Comparison of ENCODE assay signal across 31 cellular contexts in genomic region chr16:8893976-8894690, GRCh38. TPM values are rescaled to one million over a fixed set of nuclear protein-coding genes. Genes with fewer than 3 reads are reported as not detected.
DNase-seq lines count a peak whose midpoint lies in the region; TF ChIP-seq lines count a peak whose summit lies in the region.
"Had no signal": no experiment of that assay in that cellular context is flagged by ENCODE, and none has a peak within 500 bp of the region (broad histone marks: within the 10 kb centered on the region; RNA-seq: fewer than 3 reads in every experiment).

No MANE protein-coding gene starts in this region.

- peaks cover 60% of the 10 kb centered on the region for H3K4me1 ChIP-seq in BLaER1
- peaks cover 64% of the 10 kb centered on the region for H3K4me1 ChIP-seq in DOHH2 (ENCODE audit: control insufficient read depth, low read length)
- no peaks in the 10 kb centered on the region for H3K4me1 ChIP-seq in osteoblast (ENCODE audit: insufficient read depth, low read length)
- H3K4me1 ChIP-seq: Peyer's patch, prostate gland had no signal

- no peak overlapping the region for H3K4me3 Mint-ChIP-seq in chondrocyte (ENCODE audit: unreplicated experiment)
- H3K4me3 Mint-ChIP-seq: CD14-positive monocyte, GM23338, type B pancreatic cell had no signal

- no peak for TF ChIP-seq CTCF in DOHH2 (IDR thresholded peaks at IDR 0.05; ENCODE audit: low read depth, low read length, poor library complexity, severe bottlenecking)
- TF ChIP-seq CTCF in chondrocyte (IDR thresholded peaks at IDR 0.05): no peak
- TF ChIP-seq CTCF in osteoblast (IDR thresholded peaks at IDR 0.05; ENCODE audit: extremely low read depth, low read depth, low read length): no peak

- H3K36me3 Mint-ChIP-seq in chondrocyte (ENCODE audit: low read depth): peaks cover 34% of the 10 kb centered on the region

- no peaks in the 10 kb centered on the region for H3K79me2 ChIP-seq in DOHH2 (ENCODE audit: control insufficient read depth, low read length)
- no peaks in the 10 kb centered on the region for H3K79me2 ChIP-seq in osteoblast (ENCODE audit: insufficient read depth, low read length)

- H3K27me3 ChIP-seq in BLaER1 (no peaks in the 10 kb centered on the region), DOHH2 (ENCODE audit: control insufficient read depth, low read length) (no peaks in the 10 kb centered on the region), osteoblast (ENCODE audit: insufficient read depth, low read length) (no peaks in the 10 kb centered on the region)
- H3K27me3 ChIP-seq: neutrophil, Peyer's patch had no signal

- peaks cover 23% of the 10 kb centered on the region for H3F3A ChIP-seq in DOHH2 (ENCODE audit: control insufficient read depth, insufficient read depth)

- H3K4me2 ChIP-seq in BLaER1 (peak overlapping the region; percentile 87), DOHH2 (ENCODE audit: low read length) (peak overlapping the region; percentile 58), osteoblast (ENCODE audit: insufficient read depth, low read length) (no peak overlapping the region)
- H3K4me2 ChIP-seq: GM23338 had no signal

- peaks cover 84% of the 10 kb centered on the region for H4K20me1 ChIP-seq in BLaER1
- H4K20me1 ChIP-seq in DOHH2 (ENCODE audit: control insufficient read depth, insufficient read depth, low read depth, low read length): 0 out of 2 replicates have a peak, but pooled peaks cover 6% of the 10 kb centered on the region
- H4K20me1 ChIP-seq in osteoblast (ENCODE audit: insufficient read depth, low read length): peaks cover 14% of the 10 kb centered on the region

- peak overlapping the region; percentile 50 for H3K9ac ChIP-seq in BLaER1

- H3K27ac ChIP-seq in BLaER1 (peak overlapping the region; percentile 36; the same call in 1 of the 2 replicates), DOHH2 (ENCODE audit: low read depth, low read length) (peak overlapping the region; percentile 78), osteoblast (ENCODE audit: low read depth, low read length) (no peak overlapping the region)
- H3K27ac ChIP-seq: epithelial cell of prostate, neutrophil, Peyer's patch, prostate gland had no signal

- no peaks in the 10 kb centered on the region for H3K9me3 ChIP-seq in BLaER1
- H3K9me3 ChIP-seq in DOHH2 (ENCODE audit: control insufficient read depth, insufficient read depth, low read length): no peaks in the 10 kb centered on the region
- no peaks in the 10 kb centered on the region for H3K9me3 ChIP-seq in osteoblast (ENCODE audit: low read depth, low read length)
- H3K9me3 ChIP-seq: neutrophil, Peyer's patch, prostate gland had no signal

- peak; percentile 72 for DNase-seq in chondrocyte (ENCODE audit: low spot score)
- DNase-seq in osteoblast (ENCODE audit: insufficient read length, low spot score, missing footprints): peak; percentile 50
- DNase-seq in C1 segment of cervical spinal cord (lab: John Stamatoyannopoulos, UW): no peak
- no peak for DNase-seq in stimulated activated CD8-positive, alpha-beta memory T cell treated with anti-CD3 and anti-CD28 coated beads, Interleukin-4, amount 100 ng/mL, for 48 hours
- no peak for DNase-seq in NCI-H69 (lab: John Stamatoyannopoulos, UW)
- DNase-seq: activated CD4-positive, alpha-beta T cell treated with anti-CD3 and anti-CD28 coated beads for 4 hours; activated naive CD4-positive, alpha-beta T cell treated with Interleukin-2 at 50 U/mL for 16 hours; activated T-cell treated with anti-CD3 and anti-CD28 coated beads, Interleukin-2, amount 50 U/mL, for 1 hour; amygdala; DMS79 treated with DMSO at 0.1 percent for 48 hours; effector CD4-positive, alpha-beta T cell; GF-D8; hypothalamus; IMR-90; left colon; NCI-H146; NCI-H446; NCI-H774; SIG-M5; stimulated activated CD4-positive, alpha-beta T cell treated with anti-CD3 and anti-CD28 coated beads, Interleukin-4, amount 100 ng/mL, for 24 hours; substantia nigra had no signal

- H2AFZ ChIP-seq in osteoblast (ENCODE audit: low read length): no peak overlapping the region
- H2AFZ ChIP-seq: GM23338 had no signal

- no peaks in the 10 kb centered on the region for H3K9me2 ChIP-seq in DOHH2 (replicated peaks; ENCODE audit: control insufficient read depth, low read length)

- H3K9me3 Mint-ChIP-seq in chondrocyte (ENCODE audit: low read depth): no peaks in the 10 kb centered on the region
- H3K9me3 Mint-ChIP-seq: CD14-positive monocyte, GM23338, type B pancreatic cell had no signal

- H3K27ac Mint-ChIP-seq in chondrocyte (ENCODE audit: unreplicated experiment): no peak overlapping the region
- H3K27ac Mint-ChIP-seq: GM23338 had no signal

- H3K36me3 ChIP-seq in BLaER1: peaks cover 85% of the 10 kb centered on the region
- peaks cover 97% of the 10 kb centered on the region for H3K36me3 ChIP-seq in DOHH2 (ENCODE audit: control insufficient read depth, low read length)
- peaks cover 73% of the 10 kb centered on the region for H3K36me3 ChIP-seq in osteoblast (ENCODE audit: insufficient read depth, low read length)

- H3K27me3 Mint-ChIP-seq in chondrocyte (ENCODE audit: low read depth): no peaks in the 10 kb centered on the region
- H3K27me3 Mint-ChIP-seq: type B pancreatic cell had no signal

- H3K4me3 ChIP-seq in BLaER1: peak overlapping the region; percentile 10; the same call in 1 of the 2 replicates
- H3K4me3 ChIP-seq in DOHH2 (ENCODE audit: low read length): peak overlapping the region; percentile 35
- H3K4me3 ChIP-seq in osteoblast (ENCODE audit: insufficient read depth, low read length): no peak overlapping the region
- H3K4me3 ChIP-seq: GM23338, Peyer's patch, prostate gland had no signal

- peaks cover 10% of the 10 kb centered on the region for H3K4me1 Mint-ChIP-seq in chondrocyte (ENCODE audit: low read depth)
- H3K4me1 Mint-ChIP-seq: CD14-positive monocyte, GM23338 had no signal

RNA-seq across cellular contexts. Expression of gene LITAFD, which starts 12.0 kb away (rescaled TPM):
- total RNA-seq in chondrocyte (not detected in 3 replicates), osteoblast (not detected in 2 replicates)
- total RNA-seq: GM23338, IMR-90, left colon, Peyer's patch, sciatic nerve had no signal

RNA-seq across cellular contexts. Expression of gene CARHSP1, which starts 25.3 kb away (rescaled TPM):
- total RNA-seq in chondrocyte (46.5 to 57.4 TPM (median 54.1 TPM) in 3 replicates), osteoblast (92.6 and 107 TPM in 2 replicates)

Comparison
In these comparisons a context has a peak if more than half of its experiments do, and no peak if none do; other contexts are left out.
1. DNase-seq: peak in chondrocyte (single experiment) and osteoblast (single experiment); none in C1 segment of cervical spinal cord (0 of 14), stimulated activated CD8-positive, alpha-beta memory T cell treated with anti-CD3 and anti-CD28 coated beads, Interleukin-4, amount 100 ng/mL, for 48 hours (single experiment) and NCI-H69 (single experiment).